In genomic region chr12:126480396-126480795, GRCh38 we compare ENCODE assay signal across 21 cellular contexts.
"Had no signal": no experiment of that assay in that cellular context is flagged by ENCODE, and none has a peak within 500 bp of the region (broad histone marks: within the 10 kb centered on the region; RNA-seq: fewer than 3 reads in every experiment).

No MANE protein-coding gene starts in this region.

- H3K4me1 Mint-ChIP-seq: immature natural killer cell; stimulated activated memory B cell treated with anti-CD40 and anti-IgM and Interleukin-4, amounts not matched to agents 10 μg/mL and 1 μg/mL and 100 μg/mL, for 72 hours had no signal

- H3K4me3 ChIP-seq: adrenal gland, cardiac muscle cell, esophagus squamous epithelium, left ventricle myocardium inferior, sigmoid colon, thoracic aorta, upper lobe of right lung had no signal

- H3K27ac ChIP-seq: adrenal gland, cardiac muscle cell, esophagus squamous epithelium, left ventricle myocardium inferior, sigmoid colon, thoracic aorta, upper lobe of right lung had no signal

- H3K27me3 Mint-ChIP-seq: activated CD4-positive, alpha-beta T cell treated with anti-CD3 and anti-CD28 coated beads for 36 hours; dendritic cell treated with granulocyte-macrophage colony-stimulating factor and Interleukin-4, amounts not matched to agents 40 ng/mL and 50 ng/mL, for 4 days; stimulated activated memory B cell treated with anti-CD40 and anti-IgM and Interleukin-4, amounts not matched to agents 10 μg/mL and 1 μg/mL and 100 μg/mL, for 72 hours had no signal

- H3K36me3 Mint-ChIP-seq: immature natural killer cell; stimulated activated memory B cell treated with anti-CD40 and anti-IgM and Interleukin-4, amounts not matched to agents 10 μg/mL and 1 μg/mL and 100 μg/mL, for 72 hours had no signal

- H3K9me3 ChIP-seq: adrenal gland, sigmoid colon, thoracic aorta, upper lobe of right lung had no signal

- H3K27me3 ChIP-seq: adrenal gland, cardiac muscle cell, esophagus squamous epithelium, sigmoid colon, upper lobe of right lung had no signal

- H3K4me3 Mint-ChIP-seq: activated CD4-positive, alpha-beta T cell treated with anti-CD3 and anti-CD28 coated beads for 36 hours; dendritic cell treated with granulocyte-macrophage colony-stimulating factor and Interleukin-4, amounts not matched to agents 40 ng/mL and 50 ng/mL, for 4 days; immature natural killer cell; neural crest cell; stimulated activated memory B cell treated with anti-CD40 and anti-IgM and Interleukin-4, amounts not matched to agents 10 μg/mL and 1 μg/mL and 100 μg/mL, for 72 hours had no signal

- DNase-seq: activated CD4-positive, alpha-beta T cell treated with anti-CD3 and anti-CD28 coated beads for 36 hours; activated CD4-positive, alpha-beta T cell treated with anti-CD3 and anti-CD28 coated beads, Interleukin-2, amount 50 U/mL, for 48 hours; activated gamma-delta T cell; adrenal gland; effector memory CD4-positive, alpha-beta T cell; esophagus squamous epithelium; immature natural killer cell; kidney glomerular epithelial cell; left ventricle myocardium inferior; mammary epithelial cell; sigmoid colon; stimulated activated CD4-positive, alpha-beta T cell treated with anti-CD3 and anti-CD28 coated beads, Interleukin-4, amount 100 ng/mL, for 4 hours; SW 1271; T-helper 2 cell; upper lobe of right lung had no signal

- ATAC-seq: activated CD4-positive, alpha-beta T cell treated with anti-CD3 and anti-CD28 coated beads for 36 hours; activated naive CD4-positive, alpha-beta T cell treated with anti-CD3 and anti-CD28 coated beads, Interleukin-2, amount 50 U/mL, for 72 hours; stimulated activated memory B cell treated with anti-CD40 and anti-IgM and Interleukin-4, amounts not matched to agents 10 μg/mL and 1 μg/mL and 100 μg/mL, for 72 hours; upper lobe of right lung had no signal

- H3K4me1 ChIP-seq: adrenal gland, left ventricle myocardium inferior, upper lobe of right lung had no signal

- H3K27ac Mint-ChIP-seq: activated CD4-positive, alpha-beta T cell treated with anti-CD3 and anti-CD28 coated beads for 36 hours; activated naive CD4-positive, alpha-beta T cell treated with anti-CD3 and anti-CD28 coated beads, Interleukin-2, amount 50 U/mL, for 72 hours; dendritic cell treated with granulocyte-macrophage colony-stimulating factor and Interleukin-4, amounts not matched to agents 40 ng/mL and 50 ng/mL, for 4 days; immature natural killer cell; stimulated activated memory B cell treated with anti-CD40 and anti-IgM and Interleukin-4, amounts not matched to agents 10 μg/mL and 1 μg/mL and 100 μg/mL, for 72 hours had no signal

- H3K36me3 ChIP-seq: adrenal gland, cardiac muscle cell, esophagus squamous epithelium, left ventricle myocardium inferior, sigmoid colon, thoracic aorta, upper lobe of right lung had no signal
